ENCODE assay signal across 1 cellular context in the genomic region with DNA sequence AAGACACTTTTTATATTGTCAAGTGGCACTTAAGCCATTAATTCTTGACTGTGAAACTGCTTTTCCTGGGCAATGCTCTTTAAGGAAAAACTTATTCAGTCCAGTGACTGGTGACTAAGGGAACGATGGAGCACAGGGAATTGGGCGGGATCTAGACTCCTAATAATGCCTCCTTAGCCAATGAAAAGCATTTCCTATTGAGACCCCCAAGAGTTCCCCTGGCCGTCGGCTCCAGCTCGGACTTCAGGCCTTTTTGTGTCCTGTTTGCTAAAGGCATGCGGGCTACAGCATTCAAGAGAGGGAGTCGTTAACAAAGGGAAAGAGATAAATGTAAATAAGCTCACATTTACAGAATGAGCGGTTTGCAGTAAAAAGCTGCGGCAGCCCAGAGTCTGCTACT.
TF ChIP-seq lines count a peak whose summit lies in the region.

A gene with protein sequence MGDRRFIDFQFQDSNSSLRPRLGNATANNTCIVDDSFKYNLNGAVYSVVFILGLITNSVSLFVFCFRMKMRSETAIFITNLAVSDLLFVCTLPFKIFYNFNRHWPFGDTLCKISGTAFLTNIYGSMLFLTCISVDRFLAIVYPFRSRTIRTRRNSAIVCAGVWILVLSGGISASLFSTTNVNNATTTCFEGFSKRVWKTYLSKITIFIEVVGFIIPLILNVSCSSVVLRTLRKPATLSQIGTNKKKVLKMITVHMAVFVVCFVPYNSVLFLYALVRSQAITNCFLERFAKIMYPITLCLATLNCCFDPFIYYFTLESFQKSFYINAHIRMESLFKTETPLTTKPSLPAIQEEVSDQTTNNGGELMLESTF (plus strand): TSS at position 250 of the 400 bp plus-strand sequence. CDS start 7,150 bp downstream, outside the sequence.

TF ChIP-seq in GM23338, 12 proteins besides CTCF, POLR2A, EP300 and RAD21 (continued from another document):
- TF ChIP-seq, protein P1, sequence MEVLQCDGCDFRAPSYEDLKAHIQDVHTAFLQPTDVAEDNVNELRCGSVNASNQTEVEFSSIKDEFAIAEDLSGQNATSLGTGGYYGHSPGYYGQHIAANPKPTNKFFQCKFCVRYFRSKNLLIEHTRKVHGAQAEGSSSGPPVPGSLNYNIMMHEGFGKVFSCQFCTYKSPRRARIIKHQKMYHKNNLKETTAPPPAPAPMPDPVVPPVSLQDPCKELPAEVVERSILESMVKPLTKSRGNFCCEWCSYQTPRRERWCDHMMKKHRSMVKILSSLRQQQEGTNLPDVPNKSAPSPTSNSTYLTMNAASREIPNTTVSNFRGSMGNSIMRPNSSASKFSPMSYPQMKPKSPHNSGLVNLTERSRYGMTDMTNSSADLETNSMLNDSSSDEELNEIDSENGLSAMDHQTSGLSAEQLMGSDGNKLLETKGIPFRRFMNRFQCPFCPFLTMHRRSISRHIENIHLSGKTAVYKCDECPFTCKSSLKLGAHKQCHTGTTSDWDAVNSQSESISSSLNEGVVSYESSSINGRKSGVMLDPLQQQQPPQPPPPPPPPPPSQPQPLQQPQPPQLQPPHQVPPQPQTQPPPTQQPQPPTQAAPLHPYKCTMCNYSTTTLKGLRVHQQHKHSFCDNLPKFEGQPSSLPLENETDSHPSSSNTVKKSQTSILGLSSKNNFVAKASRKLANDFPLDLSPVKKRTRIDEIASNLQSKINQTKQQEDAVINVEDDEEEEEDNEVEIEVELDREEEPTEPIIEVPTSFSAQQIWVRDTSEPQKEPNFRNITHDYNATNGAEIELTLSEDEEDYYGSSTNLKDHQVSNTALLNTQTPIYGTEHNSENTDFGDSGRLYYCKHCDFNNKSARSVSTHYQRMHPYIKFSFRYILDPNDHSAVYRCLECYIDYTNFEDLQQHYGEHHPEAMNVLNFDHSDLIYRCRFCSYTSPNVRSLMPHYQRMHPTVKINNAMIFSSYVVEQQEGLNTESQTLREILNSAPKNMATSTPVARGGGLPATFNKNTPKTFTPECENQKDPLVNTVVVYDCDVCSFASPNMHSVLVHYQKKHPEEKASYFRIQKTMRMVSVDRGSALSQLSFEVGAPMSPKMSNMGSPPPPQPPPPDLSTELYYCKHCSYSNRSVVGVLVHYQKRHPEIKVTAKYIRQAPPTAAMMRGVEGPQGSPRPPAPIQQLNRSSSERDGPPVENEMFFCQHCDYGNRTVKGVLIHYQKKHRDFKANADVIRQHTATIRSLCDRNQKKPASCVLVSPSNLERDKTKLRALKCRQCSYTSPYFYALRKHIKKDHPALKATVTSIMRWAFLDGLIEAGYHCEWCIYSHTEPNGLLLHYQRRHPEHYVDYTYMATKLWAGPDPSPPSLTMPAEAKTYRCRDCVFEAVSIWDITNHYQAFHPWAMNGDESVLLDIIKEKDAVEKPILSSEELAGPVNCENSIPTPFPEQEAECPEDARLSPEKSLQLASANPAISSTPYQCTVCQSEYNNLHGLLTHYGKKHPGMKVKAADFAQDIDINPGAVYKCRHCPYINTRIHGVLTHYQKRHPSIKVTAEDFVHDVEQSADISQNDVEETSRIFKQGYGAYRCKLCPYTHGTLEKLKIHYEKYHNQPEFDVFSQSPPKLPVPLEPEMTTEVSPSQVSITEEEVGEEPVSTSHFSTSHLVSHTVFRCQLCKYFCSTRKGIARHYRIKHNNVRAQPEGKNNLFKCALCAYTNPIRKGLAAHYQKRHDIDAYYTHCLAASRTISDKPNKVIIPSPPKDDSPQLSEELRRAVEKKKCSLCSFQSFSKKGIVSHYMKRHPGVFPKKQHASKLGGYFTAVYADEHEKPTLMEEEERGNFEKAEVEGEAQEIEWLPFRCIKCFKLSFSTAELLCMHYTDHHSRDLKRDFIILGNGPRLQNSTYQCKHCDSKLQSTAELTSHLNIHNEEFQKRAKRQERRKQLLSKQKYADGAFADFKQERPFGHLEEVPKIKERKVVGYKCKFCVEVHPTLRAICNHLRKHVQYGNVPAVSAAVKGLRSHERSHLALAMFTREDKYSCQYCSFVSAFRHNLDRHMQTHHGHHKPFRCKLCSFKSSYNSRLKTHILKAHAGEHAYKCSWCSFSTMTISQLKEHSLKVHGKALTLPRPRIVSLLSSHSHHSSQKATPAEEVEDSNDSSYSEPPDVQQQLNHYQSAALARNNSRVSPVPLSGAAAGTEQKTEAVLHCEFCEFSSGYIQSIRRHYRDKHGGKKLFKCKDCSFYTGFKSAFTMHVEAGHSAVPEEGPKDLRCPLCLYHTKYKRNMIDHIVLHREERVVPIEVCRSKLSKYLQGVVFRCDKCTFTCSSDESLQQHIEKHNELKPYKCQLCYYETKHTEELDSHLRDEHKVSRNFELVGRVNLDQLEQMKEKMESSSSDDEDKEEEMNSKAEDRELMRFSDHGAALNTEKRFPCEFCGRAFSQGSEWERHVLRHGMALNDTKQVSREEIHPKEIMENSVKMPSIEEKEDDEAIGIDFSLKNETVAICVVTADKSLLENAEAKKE (CRISPR knock-in tag; IDR thresholded peaks at IDR 0.05): no peak
- no peak for TF ChIP-seq ETS1 (IDR thresholded peaks at IDR 0.05)
- TF ChIP-seq REST (IDR thresholded peaks at IDR 0.05; ENCODE audit: unreplicated experiment): no peak
- no peak for TF ChIP-seq ZNF114 (CRISPR knock-in tag; IDR thresholded peaks at IDR 0.05)
